25 cellular contexts compared by ENCODE assay signal in the genomic region with DNA sequence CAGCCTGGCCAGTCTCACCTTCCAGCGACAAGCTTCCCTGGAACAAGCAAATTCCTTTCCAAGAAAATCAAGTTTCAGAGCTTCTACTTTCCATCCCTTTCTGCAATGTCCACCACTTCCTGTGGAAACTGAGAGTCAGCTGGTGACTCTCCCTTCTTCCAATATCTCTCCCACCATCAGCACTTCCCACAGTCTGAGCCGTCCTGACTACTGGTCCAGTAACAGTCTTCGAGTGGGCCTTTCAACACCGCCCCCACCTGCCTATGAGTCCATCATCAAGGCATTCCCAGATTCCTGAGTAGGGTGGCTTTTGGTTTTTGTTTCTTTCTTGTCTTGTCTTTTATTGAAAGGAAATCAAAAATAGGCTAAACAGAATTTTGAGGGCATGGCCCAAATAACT. TPM values are rescaled to one million over a fixed set of nuclear protein-coding genes. Genes with fewer than 3 reads are reported as not detected.
"Had no signal": no experiment of that assay in that cellular context is flagged by ENCODE, and none has a peak within 500 bp of the region (broad histone marks: within the 10 kb centered on the region; RNA-seq: fewer than 3 reads in every experiment).

No MANE protein-coding gene starts in this region.

- H3K4me1 ChIP-seq: gastroesophageal sphincter, left ventricle myocardium inferior, suprapubic skin, transverse colon had no signal

- ATAC-seq: activated CD8-positive, alpha-beta T cell treated with anti-CD3 and anti-CD28 coated beads, Interleukin-2, amount 10 ng/mL, durations not matched to agents 7 days and 5 days; gastroesophageal sphincter; heart left ventricle; right cardiac atrium; stimulated activated naive CD8-positive, alpha-beta T cell treated with anti-CD3 and anti-CD28 coated beads, Interleukin-15, amount 100 ng/mL, for 72 hours had no signal

- H3K27me3 ChIP-seq: gastroesophageal sphincter, heart left ventricle, suprapubic skin, transverse colon had no signal

- H3K4me3 Mint-ChIP-seq: activated CD4-positive, alpha-beta T cell treated with anti-CD3 and anti-CD28 coated beads, Interleukin-2, amount 10 ng/mL, durations not matched to agents 24 days and 14 days; activated CD8-positive, alpha-beta T cell treated with anti-CD3 and anti-CD28 coated beads, Interleukin-2, amount 10 ng/mL, durations not matched to agents 7 days and 5 days; activated naive CD4-positive, alpha-beta T cell treated with anti-CD3 and anti-CD28 coated beads for 36 hours; activated T-cell treated with anti-CD3 and anti-CD28 coated beads, Interleukin-2, amount 50 U/mL, for 24 hours; brain; stimulated activated naive CD8-positive, alpha-beta T cell treated with anti-CD3 and anti-CD28 coated beads, Interleukin-15, amount 100 ng/mL, for 72 hours; T-helper 2 cell treated with Interferon-gamma antibody and Interleukin-4, amounts not matched to agents 5 μg/mL and 100 μg/mL, for 36 hours had no signal

- DNase-seq: activated CD4-positive, alpha-beta T cell treated with anti-CD3 and anti-CD28 coated beads, Interleukin-2, amount 10 ng/mL, durations not matched to agents 24 days and 14 days; activated CD8-positive, alpha-beta T cell treated with anti-CD3 and anti-CD28 coated beads, Interleukin-2, amount 10 ng/mL, durations not matched to agents 7 days and 5 days; activated naive CD4-positive, alpha-beta T cell treated with anti-CD3 and anti-CD28 coated beads for 36 hours; activated T-cell treated with anti-CD3 and anti-CD28 coated beads, Interleukin-2, amount 50 U/mL, for 24 hours; central memory CD4-positive, alpha-beta T cell; dorsolateral prefrontal cortex; erythroblast; heart left ventricle; left ventricle myocardium inferior; mammary epithelial cell; occipital lobe; right cardiac atrium; stimulated activated CD4-positive, alpha-beta T cell treated with anti-CD3 and anti-CD28 coated beads, Interleukin-15, amount 100 ng/mL, for 24 hours; stimulated activated CD4-positive, alpha-beta T cell treated with anti-CD3 and anti-CD28 coated beads, Interleukin-4, amount 100 ng/mL, for 1 hour; stimulated activated naive CD8-positive, alpha-beta T cell treated with anti-CD3 and anti-CD28 coated beads, Interleukin-15, amount 100 ng/mL, for 72 hours; transverse colon had no signal

- H3K9me3 ChIP-seq: gastroesophageal sphincter, heart left ventricle, left ventricle myocardium inferior, suprapubic skin, transverse colon had no signal

- H3K4me3 ChIP-seq: dorsolateral prefrontal cortex, gastroesophageal sphincter, heart left ventricle, left ventricle myocardium inferior, skin epidermis, suprapubic skin, transverse colon had no signal

- H3K9me3 Mint-ChIP-seq: activated CD4-positive, alpha-beta T cell treated with anti-CD3 and anti-CD28 coated beads, Interleukin-2, amount 10 ng/mL, durations not matched to agents 24 days and 14 days; activated T-cell treated with anti-CD3 and anti-CD28 coated beads, Interleukin-2, amount 50 U/mL, for 24 hours; activated T-helper 2 cell treated with anti-CD3 and anti-CD28 coated beads, Interferon-gamma antibody, Interleukin-2, Interleukin-4, amounts not matched to agents 10 μg/mL and 5 μg/mL and 100 μg/mL, durations not matched to agents 14 hours and 24 hours and 36 hours; brain; stimulated activated naive CD8-positive, alpha-beta T cell treated with anti-CD3 and anti-CD28 coated beads, Interleukin-15, amount 100 ng/mL, for 72 hours; T-helper 2 cell treated with Interferon-gamma antibody and Interleukin-4, amounts not matched to agents 5 μg/mL and 100 μg/mL, for 36 hours had no signal

- H3K27ac Mint-ChIP-seq: activated CD4-positive, alpha-beta T cell treated with anti-CD3 and anti-CD28 coated beads, Interleukin-2, amount 10 ng/mL, durations not matched to agents 24 days and 14 days; activated CD8-positive, alpha-beta T cell treated with anti-CD3 and anti-CD28 coated beads, Interleukin-2, amount 10 ng/mL, durations not matched to agents 7 days and 5 days; activated naive CD4-positive, alpha-beta T cell treated with anti-CD3 and anti-CD28 coated beads for 36 hours; activated T-cell treated with anti-CD3 and anti-CD28 coated beads, Interleukin-2, amount 50 U/mL, for 24 hours; activated T-helper 2 cell treated with anti-CD3 and anti-CD28 coated beads, Interferon-gamma antibody, Interleukin-2, Interleukin-4, amounts not matched to agents 10 μg/mL and 5 μg/mL and 100 μg/mL, durations not matched to agents 14 hours and 24 hours and 36 hours; brain; T-helper 2 cell treated with Interferon-gamma antibody and Interleukin-4, amounts not matched to agents 5 μg/mL and 100 μg/mL, for 36 hours had no signal

- FAIRE-seq: colon had no signal

- H3K36me3 ChIP-seq: gastroesophageal sphincter, suprapubic skin, transverse colon had no signal

- H3K27ac ChIP-seq: dorsolateral prefrontal cortex, gastroesophageal sphincter, heart left ventricle, left ventricle myocardium inferior, skin epidermis, suprapubic skin, transverse colon had no signal

- H3K36me3 Mint-ChIP-seq: brain had no signal

- H3K4me1 Mint-ChIP-seq: activated CD4-positive, alpha-beta T cell treated with anti-CD3 and anti-CD28 coated beads, Interleukin-2, amount 10 ng/mL, durations not matched to agents 24 days and 14 days; brain; stimulated activated naive CD8-positive, alpha-beta T cell treated with anti-CD3 and anti-CD28 coated beads, Interleukin-15, amount 100 ng/mL, for 72 hours had no signal

- H3K27me3 Mint-ChIP-seq: activated CD4-positive, alpha-beta T cell treated with anti-CD3 and anti-CD28 coated beads, Interleukin-2, amount 10 ng/mL, durations not matched to agents 24 days and 14 days; stimulated activated naive CD8-positive, alpha-beta T cell treated with anti-CD3 and anti-CD28 coated beads, Interleukin-15, amount 100 ng/mL, for 72 hours had no signal

RNA-seq across cellular contexts. Expression of a gene that starts 24.3 kb away (rescaled TPM):
- total RNA-seq: activated CD4-positive, alpha-beta T cell treated with anti-CD3 and anti-CD28 coated beads, Interleukin-2, amount 10 ng/mL, durations not matched to agents 24 days and 14 days; activated CD8-positive, alpha-beta T cell treated with anti-CD3 and anti-CD28 coated beads, Interleukin-2, amount 10 ng/mL, durations not matched to agents 7 days and 5 days; activated naive CD4-positive, alpha-beta T cell treated with anti-CD3 and anti-CD28 coated beads for 36 hours; activated T-helper 2 cell treated with anti-CD3 and anti-CD28 coated beads, Interferon-gamma antibody, Interleukin-2, Interleukin-4, amounts not matched to agents 10 μg/mL and 5 μg/mL and 100 μg/mL, durations not matched to agents 14 hours and 24 hours and 36 hours; mammary epithelial cell; myocyte had no signal
- polyA plus RNA-seq: mammary epithelial cell, neural cell had no signal

RNA-seq across cellular contexts. Expression of a gene that starts 28.6 kb away (rescaled TPM):
- total RNA-seq: activated CD4-positive, alpha-beta T cell treated with anti-CD3 and anti-CD28 coated beads, Interleukin-2, amount 10 ng/mL, durations not matched to agents 24 days and 14 days; activated CD8-positive, alpha-beta T cell treated with anti-CD3 and anti-CD28 coated beads, Interleukin-2, amount 10 ng/mL, durations not matched to agents 7 days and 5 days; activated naive CD4-positive, alpha-beta T cell treated with anti-CD3 and anti-CD28 coated beads for 36 hours; activated T-helper 2 cell treated with anti-CD3 and anti-CD28 coated beads, Interferon-gamma antibody, Interleukin-2, Interleukin-4, amounts not matched to agents 10 μg/mL and 5 μg/mL and 100 μg/mL, durations not matched to agents 14 hours and 24 hours and 36 hours; mammary epithelial cell; myocyte had no signal
- polyA plus RNA-seq: mammary epithelial cell had no signal
